ENCODE assay signal across 9 cellular contexts in the genomic region with DNA sequence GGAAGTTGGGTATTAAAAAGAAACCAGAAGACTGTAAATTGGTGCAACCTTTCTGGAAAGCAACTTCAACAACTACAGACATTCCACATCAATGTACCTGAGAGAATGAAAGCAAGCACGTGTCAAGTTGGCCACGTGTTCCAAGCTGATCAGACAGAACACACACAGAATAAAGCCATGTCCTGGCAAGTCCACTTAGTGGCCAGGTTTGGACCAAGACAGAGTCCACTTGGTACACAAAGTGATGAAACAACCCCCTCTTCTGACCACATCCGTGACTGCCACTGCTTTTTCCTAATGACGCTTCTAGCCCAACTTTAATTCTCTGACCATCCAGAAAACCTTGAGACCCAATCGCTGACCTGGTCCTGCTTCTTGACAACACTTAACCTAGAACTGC.
DNase-seq lines count a peak whose midpoint lies in the region; ATAC-seq and TF ChIP-seq lines count a peak whose summit lies in the region.
"Had no signal": no experiment of that assay in that cellular context is flagged by ENCODE, and none has a peak within 500 bp of the region (broad histone marks: within the 10 kb centered on the region; RNA-seq: fewer than 3 reads in every experiment).

No MANE protein-coding gene starts in this region.

- no TSS peak for BruUV-seq in mammary epithelial cell (replicated peaks; lab: Mats Ljungman, UMichigan)

- H3K36me3 Mint-ChIP-seq in CD4-positive, alpha-beta T cell (ENCODE audit: low read depth): no peaks in the 10 kb centered on the region
- H3K36me3 Mint-ChIP-seq in glutamatergic neuron (ENCODE audit: unreplicated experiment): no peaks in the 10 kb centered on the region

- no peaks in the 10 kb centered on the region for H3K27me3 Mint-ChIP-seq in CD4-positive, alpha-beta T cell
- no peaks in the 10 kb centered on the region for H3K27me3 Mint-ChIP-seq in glutamatergic neuron (ENCODE audit: unreplicated experiment)
- H3K27me3 Mint-ChIP-seq: stimulated activated naive CD8-positive, alpha-beta T cell treated with anti-CD3 and anti-CD28 coated beads, Interleukin-15, Interleukin-2, amounts not matched to agents 100 ng/mL and 50 ng/mL, for 24 hours had no signal

- no peak overlapping the region for H3K4me3 ChIP-seq in mammary epithelial cell (replicated peaks in 1 of 3; ENCODE audit: insufficient read depth in 1 of 3, low read depth in 2 of 3, low read length in 3 of 3)
- no peak overlapping the region for H3K4me3 ChIP-seq in lung

- no peaks in the 10 kb centered on the region for H4K20me1 ChIP-seq in mammary epithelial cell (ENCODE audit: insufficient read depth, low read length)

- no peaks in the 10 kb centered on the region for H3K79me2 ChIP-seq in mammary epithelial cell (ENCODE audit: insufficient read depth, low read length)

- CTCF ChIA-PET in CD4-positive, alpha-beta T cell (lab: Charles Lee): interaction anchor here (0.8 to 4.2 kb wide), 4 partner anchors 10 to 77 kb away, joined by 3 to 18 read pairs (median 4); no protein-coding TSS in a partner anchor
- CTCF ChIA-PET in mammary epithelial cell (lab: Charles Lee; ENCODE audit: low non-redundant PET): interaction anchor here (1.4 kb wide), 1 partner anchor 77 kb away, joined by 10 read pairs; no protein-coding TSS in a partner anchor

- peak overlapping the region; percentile 38 for H3K27ac Mint-ChIP-seq in CD4-positive, alpha-beta T cell
- H3K27ac Mint-ChIP-seq in glutamatergic neuron (ENCODE audit: unreplicated experiment): no peak overlapping the region
- H3K27ac Mint-ChIP-seq: stimulated activated naive CD8-positive, alpha-beta T cell treated with anti-CD3 and anti-CD28 coated beads, Interleukin-15, Interleukin-2, amounts not matched to agents 100 ng/mL and 50 ng/mL, for 24 hours had no signal

- no peak for DNase-seq in CD4-positive, alpha-beta T cell
- DNase-seq in HT1080 (ENCODE audit: low read depth): peak; percentile 36
- peak; percentile 66 for DNase-seq in mammary epithelial cell
- no peak for DNase-seq in lung (ENCODE audit: low spot score)
- no peak for DNase-seq in glutamatergic neuron
- no peak for DNase-seq in Ammon's horn (ENCODE audit: low spot score)

- no peak overlapping the region for H3K9ac ChIP-seq in mammary epithelial cell (ENCODE audit: insufficient read depth, low read length)

- peak; percentile 55 for TF ChIP-seq CTCF in CD4-positive, alpha-beta T cell (IDR thresholded peaks at IDR 0.05)
- TF ChIP-seq CTCF in mammary epithelial cell (conservative IDR thresholded peaks at IDR 0.05 in 1 of 2, IDR thresholded peaks at IDR 0.05 in 1 of 2; ENCODE audit: extremely low read depth in 1 of 2, insufficient read depth in 1 of 2, low read depth in 1 of 2, low read length in 2 of 2) (peak; percentile 40 to 58), lung (IDR thresholded peaks at IDR 0.05; ENCODE audit: control extremely low read depth, extremely low read depth) (no peak), glutamatergic neuron (IDR thresholded peaks at IDR 0.05; ENCODE audit: partially characterized antibody, unreplicated experiment) (no peak)

- H3K9me3 Mint-ChIP-seq in CD4-positive, alpha-beta T cell: no peaks in the 10 kb centered on the region
- H3K9me3 Mint-ChIP-seq in glutamatergic neuron (ENCODE audit: unreplicated experiment): no peaks in the 10 kb centered on the region
- H3K9me3 Mint-ChIP-seq: stimulated activated naive CD8-positive, alpha-beta T cell treated with anti-CD3 and anti-CD28 coated beads, Interleukin-15, Interleukin-2, amounts not matched to agents 100 ng/mL and 50 ng/mL, for 24 hours had no signal

- intact Hi-C loops in CD4-positive, alpha-beta T cell (cut with DNase I, micrococcal nuclease): loop anchor here in 1 of 2 experiments (1.0 to 10.0 kb wide), 5 partner anchors 41 to 276 kb away; partner anchors contain the start of gene FHIP2A
- intact Hi-C loops in mammary epithelial cell (cut with micrococcal nuclease): loop anchor here (1.0 to 10.0 kb wide), 5 partner anchors 22 to 844 kb away; partner anchors contain the start of gene AFAP1L2

- H3K4me2 ChIP-seq in mammary epithelial cell (ENCODE audit: insufficient read depth, low read depth, low read length): peak overlapping the region; percentile 4

- H3K4me1 ChIP-seq in mammary epithelial cell (ENCODE audit: insufficient read depth, low read length) (peaks cover 26% of the 10 kb centered on the region), lung (ENCODE audit: control insufficient read depth in 2 of 2, insufficient read depth in 2 of 2, low read length in 2 of 2) (peaks cover 6 to 14% of the 10 kb centered on the region in 2 donors)

- H3K9me3 ChIP-seq in CD4-positive, alpha-beta T cell (ENCODE audit: control insufficient read depth, low read length): no peaks in the 10 kb centered on the region
- no peaks in the 10 kb centered on the region for H3K9me3 ChIP-seq in mammary epithelial cell (replicated peaks; ENCODE audit: insufficient read depth, low read length)
- H3K9me3 ChIP-seq in lung (ENCODE audit: control insufficient read depth in 2 of 2, insufficient read depth in 1 of 2, low read length in 1 of 2): no peaks in the 10 kb centered on the region

- H3K4me1 Mint-ChIP-seq in CD4-positive, alpha-beta T cell (ENCODE audit: low read depth): peaks cover 55% of the 10 kb centered on the region
- no peaks in the 10 kb centered on the region for H3K4me1 Mint-ChIP-seq in glutamatergic neuron (ENCODE audit: low read depth, unreplicated experiment)

- in situ Hi-C loops in mammary epithelial cell (cut with MboI; ENCODE audit: low sequenced_read_pairs in 2 of 2): loop anchor here (5.0 kb wide), 3 partner anchors 76 to 149 kb away; no protein-coding TSS in a partner anchor

- WGBS in mammary epithelial cell (ENCODE audit: low coverage, missing lambda C conversion rate): 54% methylated on average over 5 of the region's 5 CpGs
- WGBS in lung, 2 donors: 59 to 77% methylated on average over 5 of the region's 5 CpGs

- ATAC-seq in CD4-positive, alpha-beta T cell (ENCODE audit: poor library complexity): no peak
- ATAC-seq in lung (ENCODE audit: insufficient read depth, low FRiP score): peak; percentile 32
- ATAC-seq in HG02840 (IDR thresholded peaks at IDR 0.05; ENCODE audit: low FRiP score, unreplicated experiment): no peak
- ATAC-seq in GM21515 (IDR thresholded peaks at IDR 0.05; ENCODE audit: unreplicated experiment): no peak

- H3K36me3 ChIP-seq in mammary epithelial cell (ENCODE audit: insufficient read depth, low read length): no peaks in the 10 kb centered on the region
- peaks cover 0 to 8% of the 10 kb centered on the region in 2 donors for H3K36me3 ChIP-seq in lung (ENCODE audit: control insufficient read depth in 2 of 2, insufficient read depth in 2 of 2, low read length in 2 of 2)

- dilution Hi-C loops in mammary epithelial cell (cut with HindIII; ENCODE audit: low sequenced_read_pairs): no loop called here

- POLR2A ChIA-PET in CD4-positive, alpha-beta T cell (lab: Charles Lee): interaction anchor here (1.1 to 16.3 kb wide), 2 partner anchors 10 to 29 kb away, joined by 3 to 475 read pairs; no protein-coding TSS in a partner anchor

- H3K4me3 Mint-ChIP-seq in CD4-positive, alpha-beta T cell: no peak overlapping the region
- no peak overlapping the region for H3K4me3 Mint-ChIP-seq in glutamatergic neuron (ENCODE audit: unreplicated experiment)
- H3K4me3 Mint-ChIP-seq: stimulated activated naive CD8-positive, alpha-beta T cell treated with anti-CD3 and anti-CD28 coated beads, Interleukin-15, Interleukin-2, amounts not matched to agents 100 ng/mL and 50 ng/mL, for 24 hours had no signal

- no peaks in the 10 kb centered on the region for H3K27me3 ChIP-seq in CD4-positive, alpha-beta T cell (ENCODE audit: control insufficient read depth, insufficient read depth, low read length)
- no peaks in the 10 kb centered on the region for H3K27me3 ChIP-seq in mammary epithelial cell (ENCODE audit: insufficient read depth, low read length)
- no peaks in the 10 kb centered on the region for H3K27me3 ChIP-seq in lung (ENCODE audit: control insufficient read depth, insufficient read depth)

- H2AFZ ChIP-seq in mammary epithelial cell (ENCODE audit: low read depth, low read length): peak overlapping the region; percentile 18

- H3K27ac ChIP-seq in CD4-positive, alpha-beta T cell (ENCODE audit: low read depth, low read length): no peak overlapping the region
- H3K27ac ChIP-seq in mammary epithelial cell (ENCODE audit: insufficient read depth, low read depth, low read length) (no peak overlapping the region), lung (ENCODE audit: low read depth in 1 of 2, low read length in 1 of 2) (peak overlapping the region in 1 of 2 donors; percentile 49)

Comparison
In these comparisons a context has a peak if more than half of its experiments do, and no peak if none do; other contexts are left out.
1. DNase-seq: peak in HT1080 (single experiment) and mammary epithelial cell (single experiment); none in CD4-positive, alpha-beta T cell (0 of 10), lung (single experiment), glutamatergic neuron (single experiment) and Ammon's horn (single experiment).
2. CTCF ChIP-seq: peak in CD4-positive, alpha-beta T cell (single experiment) and mammary epithelial cell (2 of 2); none in lung (single experiment) and glutamatergic neuron (single experiment).